In genomic region chrX:134462927-134463326, GRCh38 we compare ENCODE assay signal across 1 cellular context.
TF ChIP-seq lines count a peak whose summit lies in the region.

No MANE protein-coding gene starts in this region.

TF ChIP-seq in HepG2, 621 proteins besides CTCF, POLR2A, EP300 and RAD21 (continued from another document and continues in another):
- TF ChIP-seq ZNF646 (CRISPR knock-in tag; IDR thresholded peaks at IDR 0.05) (no peak), NR3C1 (CRISPR knock-in tag; IDR thresholded peaks at IDR 0.05) (no peak), ZBTB8A (CRISPR knock-in tag; IDR thresholded peaks at IDR 0.05; ENCODE audit: borderline replicate concordance, low read depth) (no peak), FOXP4 (CRISPR knock-in tag; IDR thresholded peaks at IDR 0.05) (peak; percentile 56), SAP130 (CRISPR knock-in tag; IDR thresholded peaks at IDR 0.05; ENCODE audit: low read depth) (no peak; the same call in 1 of the 2 replicates), HDAC6 (IDR thresholded peaks at IDR 0.05; ENCODE audit: low read depth, low read length) (no peak), CENPT (CRISPR knock-in tag; IDR thresholded peaks at IDR 0.05; ENCODE audit: low read depth) (no peak), YEATS2 (CRISPR knock-in tag; IDR thresholded peaks at IDR 0.05; ENCODE audit: borderline replicate concordance) (no peak), GATAD2A (CRISPR knock-in tag; IDR thresholded peaks at IDR 0.05) (peak; percentile 72), ZHX2 (IDR thresholded peaks at IDR 0.05; ENCODE audit: low read depth) (no peak), ZHX2 (CRISPR knock-in tag; IDR thresholded peaks at IDR 0.05; ENCODE audit: borderline replicate concordance) (no peak), ZGPAT (CRISPR knock-in tag; IDR thresholded peaks at IDR 0.05) (0 out of 2 replicates have a peak, but pooled peaks have one; percentile 37), CREB1 (IDR thresholded peaks at IDR 0.05) (no peak), CREB1 (CRISPR knock-in tag; IDR thresholded peaks at IDR 0.05) (peak; percentile 30; the same call in 1 of the 2 replicates), PAXIP1 (CRISPR knock-in tag; conservative IDR thresholded peaks at IDR 0.05) (peak; percentile 23; the same call in 1 of the 2 replicates), MAFG (CRISPR knock-in tag; IDR thresholded peaks at IDR 0.05) (no peak), ZNF775 (CRISPR knock-in tag; IDR thresholded peaks at IDR 0.05; ENCODE audit: borderline replicate concordance) (no peak), BCL6 (CRISPR knock-in tag; IDR thresholded peaks at IDR 0.05) (peak; percentile 44; the same call in 1 of the 2 replicates), ZNF574 (CRISPR knock-in tag; IDR thresholded peaks at IDR 0.05) (no peak)
- TF ChIP-seq, protein P1, sequence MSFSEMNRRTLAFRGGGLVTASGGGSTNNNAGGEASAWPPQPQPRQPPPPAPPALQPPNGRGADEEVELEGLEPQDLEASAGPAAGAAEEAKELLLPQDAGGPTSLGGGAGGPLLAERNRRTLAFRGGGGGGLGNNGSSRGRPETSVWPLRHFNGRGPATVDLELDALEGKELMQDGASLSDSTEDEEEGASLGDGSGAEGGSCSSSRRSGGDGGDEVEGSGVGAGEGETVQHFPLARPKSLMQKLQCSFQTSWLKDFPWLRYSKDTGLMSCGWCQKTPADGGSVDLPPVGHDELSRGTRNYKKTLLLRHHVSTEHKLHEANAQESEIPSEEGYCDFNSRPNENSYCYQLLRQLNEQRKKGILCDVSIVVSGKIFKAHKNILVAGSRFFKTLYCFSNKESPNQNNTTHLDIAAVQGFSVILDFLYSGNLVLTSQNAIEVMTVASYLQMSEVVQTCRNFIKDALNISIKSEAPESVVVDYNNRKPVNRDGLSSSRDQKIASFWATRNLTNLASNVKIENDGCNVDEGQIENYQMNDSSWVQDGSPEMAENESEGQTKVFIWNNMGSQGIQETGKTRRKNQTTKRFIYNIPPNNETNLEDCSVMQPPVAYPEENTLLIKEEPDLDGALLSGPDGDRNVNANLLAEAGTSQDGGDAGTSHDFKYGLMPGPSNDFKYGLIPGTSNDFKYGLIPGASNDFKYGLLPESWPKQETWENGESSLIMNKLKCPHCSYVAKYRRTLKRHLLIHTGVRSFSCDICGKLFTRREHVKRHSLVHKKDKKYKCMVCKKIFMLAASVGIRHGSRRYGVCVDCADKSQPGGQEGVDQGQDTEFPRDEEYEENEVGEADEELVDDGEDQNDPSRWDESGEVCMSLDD (CRISPR knock-in tag; IDR thresholded peaks at IDR 0.05; ENCODE audit: borderline replicate concordance) = no peak
- TF ChIP-seq, protein P2, sequence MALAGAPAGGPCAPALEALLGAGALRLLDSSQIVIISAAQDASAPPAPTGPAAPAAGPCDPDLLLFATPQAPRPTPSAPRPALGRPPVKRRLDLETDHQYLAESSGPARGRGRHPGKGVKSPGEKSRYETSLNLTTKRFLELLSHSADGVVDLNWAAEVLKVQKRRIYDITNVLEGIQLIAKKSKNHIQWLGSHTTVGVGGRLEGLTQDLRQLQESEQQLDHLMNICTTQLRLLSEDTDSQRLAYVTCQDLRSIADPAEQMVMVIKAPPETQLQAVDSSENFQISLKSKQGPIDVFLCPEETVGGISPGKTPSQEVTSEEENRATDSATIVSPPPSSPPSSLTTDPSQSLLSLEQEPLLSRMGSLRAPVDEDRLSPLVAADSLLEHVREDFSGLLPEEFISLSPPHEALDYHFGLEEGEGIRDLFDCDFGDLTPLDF (CRISPR knock-in tag; IDR thresholded peaks at IDR 0.05) = no peak
